Comparison of ENCODE assay signal across 27 cellular contexts in genomic region chr2:197809064-197809463, GRCh38. TPM values are rescaled to one million over a fixed set of nuclear protein-coding genes. Genes with fewer than 3 reads are reported as not detected.
DNase-seq lines count a peak whose midpoint lies in the region; ATAC-seq and TF ChIP-seq lines count a peak whose summit lies in the region.
"Had no signal": no experiment of that assay in that cellular context is flagged by ENCODE, and none has a peak within 500 bp of the region (broad histone marks: within the 10 kb centered on the region; RNA-seq: fewer than 3 reads in every experiment).

No MANE protein-coding gene starts in this region.

- H3K27ac Mint-ChIP-seq in brain: no peak overlapping the region
- H3K27ac Mint-ChIP-seq: IgD-negative memory B cell had no signal

- peaks cover 35% of the 10 kb centered on the region for H3K27me3 Mint-ChIP-seq in brain

- ATAC-seq in Right ventricle myocardium superior (ENCODE audit: poor library complexity): peak; percentile 11
- peak in 1 of 4 donors; percentile 36 for ATAC-seq in psoas muscle
- no peak for ATAC-seq in GM19395 (IDR thresholded peaks at IDR 0.05; ENCODE audit: unreplicated experiment)
- ATAC-seq: GM12878, PC-3 had no signal

- DNase-seq in Right ventricle myocardium superior: no peak
- DNase-seq in right atrium auricular region (ENCODE audit: low spot score): no peak
- DNase-seq in Jurkat, Clone E6-1 (ENCODE audit: low read depth, low spot score): peak; percentile 39
- DNase-seq in psoas muscle: no peak
- no peak for DNase-seq in cerebellum (ENCODE audit: low spot score)
- DNase-seq: effector CD8-positive, alpha-beta T cell; head of caudate nucleus; NCI-H1105 treated with DMSO at 0.1 percent for 48 hours; NCI-H1930; NCI-H526; NK-92 treated with Interleukin-12 subunit alpha and Interleukin-12 subunit beta, amount 100 ng/mL, for 24 hours; PC-3; small intestine; stimulated activated CD8-positive, alpha-beta memory T cell treated with anti-CD3 and anti-CD28 coated beads, Interleukin-4, amount 100 ng/mL, for 48 hours; T1000; trophoblast cell; WERI-Rb-1 had no signal

- H3K4me3 ChIP-seq in right atrium auricular region (no peak overlapping the region), psoas muscle (no peak overlapping the region)
- H3K4me3 ChIP-seq in Jurkat, Clone E6-1 (ENCODE audit: low read length): no peak overlapping the region
- H3K4me3 ChIP-seq: BLaER1 treated with 17β-estradiol and CSF1 and Interleukin-3, amounts not matched to agents 10 nM and 100 nM; GM12878 had no signal

- H3K27me3 ChIP-seq in right atrium auricular region (no peaks in the 10 kb centered on the region), psoas muscle (ENCODE audit: insufficient read depth in 3 of 3, low read length in 2 of 3) (no peaks in the 10 kb centered on the region)

- H3K4me3 Mint-ChIP-seq in brain: peak overlapping the region in 3 of 5 experiments; percentile 36 to 48 (median 47)
- H3K4me3 Mint-ChIP-seq: IgD-negative memory B cell had no signal

- peaks cover 40% of the 10 kb centered on the region for H3K4me1 Mint-ChIP-seq in brain

- H3K9me3 ChIP-seq in right atrium auricular region: no peaks in the 10 kb centered on the region
- no peaks in the 10 kb centered on the region for H3K9me3 ChIP-seq in psoas muscle
- H3K9me3 ChIP-seq: BLaER1 treated with 17β-estradiol and CSF1 and Interleukin-3, amounts not matched to agents 10 nM and 100 nM had no signal

- intact Hi-C loops in Right ventricle myocardium superior (cut with DNase I) (loop anchor here (5.0 to 10.0 kb wide), 2 partner anchors 66 to 148 kb away; no protein-coding TSS in a partner anchor), psoas muscle (cut with DNase I) (loop anchor here in 1 of 2 donors (10.0 kb wide), 1 partner anchor 246 kb away; no protein-coding TSS in a partner anchor)

- no peaks in the 10 kb centered on the region for H3K36me3 Mint-ChIP-seq in brain
- H3K36me3 Mint-ChIP-seq: IgD-negative memory B cell had no signal

- H3K36me3 ChIP-seq in right atrium auricular region (no peaks in the 10 kb centered on the region), psoas muscle (ENCODE audit: insufficient read depth in 1 of 2, low read depth in 1 of 2) (no peaks in the 10 kb centered on the region)
- H3K36me3 ChIP-seq: BLaER1 treated with 17β-estradiol and CSF1 and Interleukin-3, amounts not matched to agents 10 nM and 100 nM; WERI-Rb-1 had no signal

- no peaks in the 10 kb centered on the region for H3K9me3 Mint-ChIP-seq in brain
- H3K9me3 Mint-ChIP-seq: IgD-negative memory B cell had no signal

- H3K27ac ChIP-seq in right atrium auricular region: peak overlapping the region in 1 of 2 donors; percentile 30
- peak overlapping the region; percentile 58 for H3K27ac ChIP-seq in psoas muscle
- H3K27ac ChIP-seq: BLaER1 treated with 17β-estradiol and CSF1 and Interleukin-3, amounts not matched to agents 10 nM and 100 nM; epithelial cell of prostate; WERI-Rb-1 had no signal

- 65 to 82% (median 66%) methylated on average over 5 of the region's 5 CpGs for WGBS in psoas muscle, 3 donors

- TF ChIP-seq CTCF in right atrium auricular region (IDR thresholded peaks at IDR 0.05) (no peak), brain (conservative IDR thresholded peaks at IDR 0.05) (no peak), psoas muscle (IDR thresholded peaks at IDR 0.05) (no peak)

- peaks cover 0 to 28% of the 10 kb centered on the region in 2 donors for H3K4me1 ChIP-seq in right atrium auricular region
- H3K4me1 ChIP-seq in psoas muscle: peaks cover 29% of the 10 kb centered on the region

RNA-seq across cellular contexts. Expression of gene PLCL1, which starts 4.7 kb away (rescaled TPM):
- 93.3 TPM for total RNA-seq in Right ventricle myocardium superior
- total RNA-seq in right atrium auricular region: 10 to 100 TPM; 26.8 to 32.0 TPM
- 0.37 TPM for polyA plus RNA-seq in Jurkat, Clone E6-1 (2012; ENCODE audit: insufficient read depth, insufficient read length)
- polyA plus RNA-seq in brain (ENCODE audit: insufficient read depth, low read depth, low replicate concordance): 5.7 TPM
- 10 to 100 TPM in 3 of 4 donors, 1 to 10 TPM in 1; 9.6 to 25.4 (median 17.3) TPM for total RNA-seq in psoas muscle
- 10 to 100 TPM in 1 of 3 donors, 1 to 10 TPM in 2; 4.3 to 12.6 (median 7.5) TPM for polyA plus RNA-seq in psoas muscle
- total RNA-seq in cerebellum: 13.0 TPM
- total RNA-seq: PC-3 had no signal

RNA-seq across cellular contexts. Expression of gene BOLL, which starts 23.9 kb away (rescaled TPM):
- not detected for total RNA-seq in Right ventricle myocardium superior
- total RNA-seq in right atrium auricular region: not detected
- not detected for polyA plus RNA-seq in Jurkat, Clone E6-1 (2012; ENCODE audit: insufficient read depth, insufficient read length)
- not detected for polyA plus RNA-seq in brain (ENCODE audit: insufficient read depth, low read depth, low replicate concordance)
- total RNA-seq in psoas muscle: 1 to 10 TPM; 3.3 to 6.5 (median 4.1) TPM
- 1 to 10 TPM in 2 of 3 donors, under 1 TPM in 1; 0.47 to 2.9 (median 1.5) TPM for polyA plus RNA-seq in psoas muscle
- not detected for total RNA-seq in cerebellum
- total RNA-seq: Daoy, GM12878, MCF 10A, omental fat pad, PC-3 had no signal
- polyA plus RNA-seq: AG04450, IgD-negative memory B cell, small intestine had no signal
